Comparison of ENCODE assay signal across 32 cellular contexts in genomic region chrX:41761169-41761568, GRCh38. TPM values are rescaled to one million over a fixed set of nuclear protein-coding genes. Genes with fewer than 3 reads are reported as not detected.
"Had no signal": no experiment of that assay in that cellular context is flagged by ENCODE, and none has a peak within 500 bp of the region (broad histone marks: within the 10 kb centered on the region; RNA-seq: fewer than 3 reads in every experiment).

No MANE protein-coding gene starts in this region.

- H3K27me3 Mint-ChIP-seq: activated CD4-positive, alpha-beta memory T cell treated with anti-CD3 and anti-CD28 coated beads, Interleukin-2, amount 10 ng/mL, durations not matched to agents 7 days and 5 days; activated CD4-positive, alpha-beta T cell treated with anti-CD3 and anti-CD28 coated beads, Interleukin-2, amount 10 ng/mL, durations not matched to agents 7 days and 5 days; progenitor cell of endocrine pancreas; stimulated activated naive CD8-positive, alpha-beta T cell treated with anti-CD3 and anti-CD28 coated beads, Interleukin-15, amount 100 ng/mL, for 72 hours had no signal

- H3K4me1 Mint-ChIP-seq: activated CD4-positive, alpha-beta T cell treated with anti-CD3 and anti-CD28 coated beads, Interleukin-2, amount 10 ng/mL, durations not matched to agents 7 days and 5 days had no signal

- H3K9me3 Mint-ChIP-seq: activated CD4-positive, alpha-beta memory T cell treated with anti-CD3 and anti-CD28 coated beads, Interleukin-2, amount 10 ng/mL, durations not matched to agents 7 days and 5 days; activated CD4-positive, alpha-beta T cell treated with anti-CD3 and anti-CD28 coated beads, Interleukin-2, amount 10 ng/mL, durations not matched to agents 7 days and 5 days; activated naive CD4-positive, alpha-beta T cell treated with anti-CD3 and anti-CD28 coated beads, Interleukin-2, amount 50 U/mL, for 72 hours; activated T-cell treated with anti-CD3 and anti-CD28 coated beads, Interleukin-2, amount 50 U/mL, for 4 hours; natural killer cell treated with Interleukin-12 subunit alpha and Interleukin-12 subunit beta and Interleukin-15 and Interleukin-18, amount 100 ng/mL, for 72 hours; stimulated activated naive CD8-positive, alpha-beta T cell treated with anti-CD3 and anti-CD28 coated beads, Interleukin-15, amount 100 ng/mL, for 72 hours; T-cell had no signal

- H3K27ac Mint-ChIP-seq: activated CD4-positive, alpha-beta memory T cell treated with anti-CD3 and anti-CD28 coated beads, Interleukin-2, amount 10 ng/mL, durations not matched to agents 7 days and 5 days; activated CD4-positive, alpha-beta T cell treated with anti-CD3 and anti-CD28 coated beads, Interleukin-2, amount 10 ng/mL, durations not matched to agents 7 days and 5 days; activated naive CD4-positive, alpha-beta T cell treated with anti-CD3 and anti-CD28 coated beads, Interleukin-2, amount 50 U/mL, for 72 hours; natural killer cell treated with Interleukin-12 subunit alpha and Interleukin-12 subunit beta and Interleukin-15 and Interleukin-18, amount 100 ng/mL, for 72 hours; progenitor cell of endocrine pancreas; stimulated activated naive CD8-positive, alpha-beta T cell treated with anti-CD3 and anti-CD28 coated beads, Interleukin-15, amount 100 ng/mL, for 72 hours; T-cell had no signal

- H3K27me3 ChIP-seq: esophagus squamous epithelium, thyroid gland had no signal

- H3K9me3 ChIP-seq: esophagus squamous epithelium, left lung, mucosa of descending colon, thyroid gland had no signal

- H3K36me3 ChIP-seq: esophagus squamous epithelium, left lung, thyroid gland, WERI-Rb-1 had no signal

- H3K36me3 Mint-ChIP-seq: activated naive CD4-positive, alpha-beta T cell treated with anti-CD3 and anti-CD28 coated beads, Interleukin-2, amount 50 U/mL, for 72 hours; natural killer cell treated with Interleukin-12 subunit alpha and Interleukin-12 subunit beta and Interleukin-15 and Interleukin-18, amount 100 ng/mL, for 72 hours; T-cell had no signal

- H3K27ac ChIP-seq: esophagus squamous epithelium, left lung, skin epidermis, thyroid gland, WERI-Rb-1 had no signal

- FAIRE-seq: bronchial epithelial cell, frontal cortex, TTC549 had no signal

- H3K4me1 ChIP-seq: left lung, thyroid gland had no signal

- DNase-seq: activated CD4-positive, alpha-beta memory T cell treated with anti-CD3 and anti-CD28 coated beads, Interleukin-2, amount 10 ng/mL, durations not matched to agents 7 days and 5 days; activated CD4-positive, alpha-beta T cell treated with anti-CD3 and anti-CD28 coated beads, Interleukin-2, amount 10 ng/mL, durations not matched to agents 7 days and 5 days; activated CD4-positive, CD25-positive, alpha-beta regulatory T cell treated with anti-CD3 and anti-CD28 coated beads, Interleukin-2, amount 50 U/mL, for 72 hours; activated CD8-positive, alpha-beta memory T cell treated with anti-CD3 and anti-CD28 coated beads, Interleukin-2, amount 50 U/mL, for 48 hours; activated naive CD4-positive, alpha-beta T cell; activated T-cell treated with anti-CD3 and anti-CD28 coated beads, Interleukin-2, amount 50 U/mL, for 4 hours; dermis blood vessel endothelial cell; effector CD4-positive, alpha-beta T cell; esophagus squamous epithelium; left lung; mucosa of descending colon; stimulated activated CD4-positive, alpha-beta T cell treated with anti-CD3 and anti-CD28 coated beads, Interleukin-12 subunit alpha, Interleukin-12 subunit beta, amount 100 ng/mL, for 4 hours; stimulated activated CD4-positive, alpha-beta T cell treated with anti-CD3 and anti-CD28 coated beads, Interleukin-4, amount 100 ng/mL, for 1 hour; stimulated activated naive CD8-positive, alpha-beta T cell treated with anti-CD3 and anti-CD28 coated beads, Interleukin-15, amount 100 ng/mL, for 72 hours; substantia nigra; T-cell; T-helper 9 cell; thyroid gland; WERI-Rb-1 had no signal

- H3K4me3 Mint-ChIP-seq: activated CD4-positive, alpha-beta memory T cell treated with anti-CD3 and anti-CD28 coated beads, Interleukin-2, amount 10 ng/mL, durations not matched to agents 7 days and 5 days; activated CD4-positive, alpha-beta T cell treated with anti-CD3 and anti-CD28 coated beads, Interleukin-2, amount 10 ng/mL, durations not matched to agents 7 days and 5 days; activated T-cell treated with anti-CD3 and anti-CD28 coated beads, Interleukin-2, amount 50 U/mL, for 4 hours; natural killer cell treated with Interleukin-12 subunit alpha and Interleukin-12 subunit beta and Interleukin-15 and Interleukin-18, amount 100 ng/mL, for 72 hours; stimulated activated naive CD8-positive, alpha-beta T cell treated with anti-CD3 and anti-CD28 coated beads, Interleukin-15, amount 100 ng/mL, for 72 hours; T-cell had no signal

- ATAC-seq: activated naive CD4-positive, alpha-beta T cell treated with anti-CD3 and anti-CD28 coated beads, Interleukin-2, amount 50 U/mL, for 72 hours; activated T-cell treated with anti-CD3 and anti-CD28 coated beads, Interleukin-2, amount 50 U/mL, for 4 hours; left lung; mucosa of descending colon; natural killer cell treated with Interleukin-12 subunit alpha and Interleukin-12 subunit beta and Interleukin-15 and Interleukin-18, amount 100 ng/mL, for 72 hours; sciatic nerve; stimulated activated naive CD8-positive, alpha-beta T cell treated with anti-CD3 and anti-CD28 coated beads, Interleukin-15, amount 100 ng/mL, for 72 hours; T-cell had no signal

- H3K4me3 ChIP-seq: esophagus squamous epithelium, left lung, lung, mucosa of descending colon, skin epidermis, thyroid gland had no signal

RNA-seq across cellular contexts. Expression of gene GPR82, which starts 37.2 kb away (rescaled TPM):
- total RNA-seq: activated CD4-positive, alpha-beta memory T cell treated with anti-CD3 and anti-CD28 coated beads, Interleukin-2, amount 10 ng/mL, durations not matched to agents 7 days and 5 days; activated CD4-positive, alpha-beta T cell treated with anti-CD3 and anti-CD28 coated beads, Interleukin-2, amount 10 ng/mL, durations not matched to agents 7 days and 5 days; activated naive CD4-positive, alpha-beta T cell treated with anti-CD3 and anti-CD28 coated beads, Interleukin-2, amount 50 U/mL, for 72 hours; bronchial epithelial cell; dermis blood vessel endothelial cell; frontal cortex; kidney epithelial cell; myocyte; osteoblast; progenitor cell of endocrine pancreas; renal cortical epithelial cell had no signal
